ENCODE assay signal across 1 cellular context in genomic region chr1:173863224-173864151, GRCh38.
TF ChIP-seq lines count a peak whose summit lies in the region.

No MANE protein-coding gene starts in this region.

TF ChIP-seq in HCT116, 20 proteins besides CTCF, POLR2A, EP300 and RAD21:
- TF ChIP-seq SIN3A (IDR thresholded peaks at IDR 0.05; ENCODE audit: low read depth) (0 out of 2 replicates have a peak, but pooled peaks have one; percentile 7), ELF1 (IDR thresholded peaks at IDR 0.05; ENCODE audit: borderline replicate concordance, low read depth) (no peak), POLR2AphosphoS5 (IDR thresholded peaks at IDR 0.05; ENCODE audit: low read depth, low read length) (peak; percentile 88), JUND (IDR thresholded peaks at IDR 0.05) (0 out of 2 replicates have a peak, but pooled peaks have one; percentile 28), FOSL1 (IDR thresholded peaks at IDR 0.05; ENCODE audit: low read depth) (no peak), EGR1 (IDR thresholded peaks at IDR 0.05; ENCODE audit: low read depth) (peak; percentile 32; the same call in 1 of the 2 replicates)
- TF ChIP-seq, protein P1, sequence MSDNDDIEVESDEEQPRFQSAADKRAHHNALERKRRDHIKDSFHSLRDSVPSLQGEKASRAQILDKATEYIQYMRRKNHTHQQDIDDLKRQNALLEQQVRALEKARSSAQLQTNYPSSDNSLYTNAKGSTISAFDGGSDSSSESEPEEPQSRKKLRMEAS (IDR thresholded peaks at IDR 0.05) = 0 out of 2 replicates have a peak, but pooled peaks have one; percentile 7
